In the genomic region with DNA sequence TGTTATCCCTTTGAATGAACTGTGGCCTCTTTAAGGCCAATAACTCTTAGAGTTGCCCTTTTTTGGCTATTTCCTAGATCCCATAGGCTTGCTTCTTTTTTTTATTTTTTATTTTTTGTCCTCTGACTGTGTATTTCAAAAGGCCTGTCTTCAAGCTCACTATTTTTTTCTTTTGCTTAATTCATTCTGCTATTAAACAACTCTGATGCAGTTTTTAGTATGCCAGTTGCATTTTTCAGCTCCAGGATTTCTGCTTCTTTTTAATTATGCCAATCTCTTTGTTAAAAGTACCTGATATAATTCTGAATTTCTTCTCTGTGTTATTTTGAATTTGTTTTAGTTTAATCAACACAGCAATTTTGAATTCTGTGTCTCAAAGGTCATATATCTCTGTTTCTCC, we compare ENCODE assay signal across 40 cellular contexts.
"Had no signal": no experiment of that assay in that cellular context is flagged by ENCODE, and none has a peak within 500 bp of the region (broad histone marks: within the 10 kb centered on the region; RNA-seq: fewer than 3 reads in every experiment).

No MANE protein-coding gene starts in this region.

- H3K36me3 Mint-ChIP-seq: activated naive CD4-positive, alpha-beta T cell treated with anti-CD3 and anti-CD28 coated beads, Interleukin-2, amount 10 ng/mL, durations not matched to agents 7 days and 5 days; activated naive CD4-positive, alpha-beta T cell treated with anti-CD3 and anti-CD28 coated beads, Interleukin-2, amount 50 U/mL, for 24 hours; activated naive CD8-positive, alpha-beta T cell; activated naive CD8-positive, alpha-beta T cell treated with anti-CD3 and anti-CD28 coated beads for 36 hours; activated naive CD8-positive, alpha-beta T cell treated with anti-CD3 and anti-CD28 coated beads, Interleukin-2, amount 10 ng/mL, durations not matched to agents 7 days and 5 days had no signal

- DNase-seq: activated effector memory CD4-positive, alpha-beta T cell treated with anti-CD3 and anti-CD28 coated beads, Interleukin-2, amount 50 U/mL, for 16 hours; activated effector memory CD4-positive, alpha-beta T cell treated with Interleukin-2 at 50 U/mL for 16 hours; activated gamma-delta T cell; activated gamma-delta T cell treated with Interleukin-2 at 50 U/mL for 16 hours; activated naive CD4-positive, alpha-beta T cell; activated naive CD4-positive, alpha-beta T cell treated with anti-CD3 and anti-CD28 coated beads for 36 hours; activated naive CD4-positive, alpha-beta T cell treated with anti-CD3 and anti-CD28 coated beads, Interleukin-2, amount 10 ng/mL, durations not matched to agents 7 days and 5 days; activated naive CD4-positive, alpha-beta T cell treated with anti-CD3 and anti-CD28 coated beads, Interleukin-2, amount 50 U/mL, for 16 hours; activated naive CD4-positive, alpha-beta T cell treated with Interleukin-2 at 50 U/mL for 16 hours; activated naive CD8-positive, alpha-beta T cell treated with anti-CD3 and anti-CD28 coated beads for 36 hours; activated naive CD8-positive, alpha-beta T cell treated with anti-CD3 and anti-CD28 coated beads, Interleukin-2, amount 10 ng/mL, durations not matched to agents 7 days and 5 days; activated naive CD8-positive, alpha-beta T cell treated with anti-CD3 and anti-CD28 coated beads, Interleukin-2, amount 50 U/mL, for 24 hours; activated T-cell treated with anti-CD3 and anti-CD28 coated beads, Interleukin-2, amount 50 U/mL, for 1 hour; activated T-cell treated with anti-CD3 and anti-CD28 coated beads, Interleukin-2, amount 50 U/mL, for 24 hours; activated T-cell treated with anti-CD3 and anti-CD28 coated beads, Interleukin-2, amount 50 U/mL, for 4 hours; activated T-cell treated with anti-CD3 and anti-CD28 coated beads, Interleukin-2, amount 50 U/mL, for 48 hours; activated T-cell treated with anti-CD3 and anti-CD28 coated beads, Interleukin-2, amount 50 U/mL, for 72 hours; adrenal gland; amniotic stem cell; amygdala; anterior cingulate cortex; aorta; body of pancreas; brain microvascular endothelial cell; caudate nucleus; central memory CD4-positive, alpha-beta T cell; cerebellar nuclear complex had no signal

- H3K4me1 ChIP-seq: adrenal gland, ascending aorta, body of pancreas, breast epithelium had no signal

- H3K4me1 Mint-ChIP-seq: activated naive CD4-positive, alpha-beta T cell treated with anti-CD3 and anti-CD28 coated beads, Interleukin-2, amount 10 ng/mL, durations not matched to agents 7 days and 5 days; activated naive CD4-positive, alpha-beta T cell treated with anti-CD3 and anti-CD28 coated beads, Interleukin-2, amount 50 U/mL, for 24 hours; activated naive CD8-positive, alpha-beta T cell treated with anti-CD3 and anti-CD28 coated beads for 36 hours; activated naive CD8-positive, alpha-beta T cell treated with anti-CD3 and anti-CD28 coated beads, Interleukin-2, amount 10 ng/mL, durations not matched to agents 7 days and 5 days; activated naive CD8-positive, alpha-beta T cell treated with anti-CD3 and anti-CD28 coated beads, Interleukin-2, amount 50 U/mL, for 24 hours; activated T-helper 17 cell treated with anti-CD3 and anti-CD28 coated beads, Interleukin-2, amount 50 U/mL, for 72 hours; brain; central memory CD8-positive, alpha-beta T cell had no signal

- H3K4me3 ChIP-seq: adrenal gland, ascending aorta, body of pancreas, breast epithelium, cardiac muscle cell had no signal

- H3K27me3 Mint-ChIP-seq: activated naive CD4-positive, alpha-beta T cell treated with anti-CD3 and anti-CD28 coated beads, Interleukin-2, amount 10 ng/mL, durations not matched to agents 7 days and 5 days; activated naive CD4-positive, alpha-beta T cell treated with anti-CD3 and anti-CD28 coated beads, Interleukin-2, amount 50 U/mL, for 24 hours; activated naive CD8-positive, alpha-beta T cell; activated naive CD8-positive, alpha-beta T cell treated with anti-CD3 and anti-CD28 coated beads for 36 hours; activated naive CD8-positive, alpha-beta T cell treated with anti-CD3 and anti-CD28 coated beads, Interleukin-2, amount 10 ng/mL, durations not matched to agents 7 days and 5 days; activated naive CD8-positive, alpha-beta T cell treated with anti-CD3 and anti-CD28 coated beads, Interleukin-2, amount 50 U/mL, for 24 hours; activated T-cell treated with anti-CD3 and anti-CD28 coated beads, Interleukin-2, amount 50 U/mL, for 24 hours; activated T-helper 17 cell treated with anti-CD3 and anti-CD28 coated beads, Interleukin-2, amount 50 U/mL, for 72 hours; central memory CD8-positive, alpha-beta T cell had no signal

- H3K27me3 ChIP-seq: adrenal gland, ascending aorta, body of pancreas, brain microvascular endothelial cell, breast epithelium, cardiac muscle cell had no signal

- H3K4me3 Mint-ChIP-seq: activated naive CD4-positive, alpha-beta T cell treated with anti-CD3 and anti-CD28 coated beads for 36 hours; activated naive CD4-positive, alpha-beta T cell treated with anti-CD3 and anti-CD28 coated beads, Interleukin-2, amount 10 ng/mL, durations not matched to agents 7 days and 5 days; activated naive CD4-positive, alpha-beta T cell treated with anti-CD3 and anti-CD28 coated beads, Interleukin-2, amount 50 U/mL, for 24 hours; activated naive CD8-positive, alpha-beta T cell; activated naive CD8-positive, alpha-beta T cell treated with anti-CD3 and anti-CD28 coated beads for 36 hours; activated naive CD8-positive, alpha-beta T cell treated with anti-CD3 and anti-CD28 coated beads, Interleukin-2, amount 10 ng/mL, durations not matched to agents 7 days and 5 days; activated naive CD8-positive, alpha-beta T cell treated with anti-CD3 and anti-CD28 coated beads, Interleukin-2, amount 50 U/mL, for 24 hours; activated T-cell treated with anti-CD3 and anti-CD28 coated beads, Interleukin-2, amount 50 U/mL, for 24 hours; activated T-cell treated with anti-CD3 and anti-CD28 coated beads, Interleukin-2, amount 50 U/mL, for 4 hours; activated T-cell treated with anti-CD3 and anti-CD28 coated beads, Interleukin-2, amount 50 U/mL, for 72 hours; activated T-helper 1 cell treated with anti-CD3 and anti-CD28 coated beads, Interleukin-12 subunit alpha, Interleukin-12 subunit beta, Interleukin-2, Interleukin-4 antibody, amounts not matched to agents 30 ng/mL and 10 ng/mL and 1 ng/mL, durations not matched to agents 14 hours and 24 hours and 36 hours; activated T-helper 17 cell treated with anti-CD3 and anti-CD28 coated beads, Interleukin-2, amount 50 U/mL, for 72 hours; brain; central memory CD8-positive, alpha-beta T cell had no signal

- H3K36me3 ChIP-seq: adrenal gland, ascending aorta, brain microvascular endothelial cell, breast epithelium, cardiac muscle cell had no signal

- FAIRE-seq: astrocyte, bronchial epithelial cell had no signal

- H3K27ac ChIP-seq: adrenal gland, ascending aorta, body of pancreas, brain microvascular endothelial cell, breast epithelium, cardiac muscle cell had no signal

- ATAC-seq: activated naive CD4-positive, alpha-beta T cell treated with anti-CD3 and anti-CD28 coated beads, Interleukin-2, amount 50 U/mL, for 72 hours; activated naive CD8-positive, alpha-beta T cell treated with anti-CD3 and anti-CD28 coated beads, Interleukin-2, amount 50 U/mL, for 24 hours; activated T-cell treated with anti-CD3 and anti-CD28 coated beads, Interleukin-2, amount 50 U/mL, for 4 hours; activated T-cell treated with anti-CD3 and anti-CD28 coated beads, Interleukin-2, amount 50 U/mL, for 72 hours; activated T-helper 17 cell treated with anti-CD3 and anti-CD28 coated beads, Interleukin-2, amount 50 U/mL, for 72 hours; body of pancreas had no signal

- H3K27ac Mint-ChIP-seq: activated naive CD4-positive, alpha-beta T cell treated with anti-CD3 and anti-CD28 coated beads for 36 hours; activated naive CD4-positive, alpha-beta T cell treated with anti-CD3 and anti-CD28 coated beads, Interleukin-2, amount 10 ng/mL, durations not matched to agents 7 days and 5 days; activated naive CD4-positive, alpha-beta T cell treated with anti-CD3 and anti-CD28 coated beads, Interleukin-2, amount 50 U/mL, for 24 hours; activated naive CD4-positive, alpha-beta T cell treated with anti-CD3 and anti-CD28 coated beads, Interleukin-2, amount 50 U/mL, for 72 hours; activated naive CD8-positive, alpha-beta T cell; activated naive CD8-positive, alpha-beta T cell treated with anti-CD3 and anti-CD28 coated beads for 36 hours; activated naive CD8-positive, alpha-beta T cell treated with anti-CD3 and anti-CD28 coated beads, Interleukin-2, amount 10 ng/mL, durations not matched to agents 7 days and 5 days; activated naive CD8-positive, alpha-beta T cell treated with anti-CD3 and anti-CD28 coated beads, Interleukin-2, amount 50 U/mL, for 24 hours; activated T-cell treated with anti-CD3 and anti-CD28 coated beads, Interleukin-2, amount 50 U/mL, for 24 hours; activated T-cell treated with anti-CD3 and anti-CD28 coated beads, Interleukin-2, amount 50 U/mL, for 72 hours; activated T-helper 1 cell treated with anti-CD3 and anti-CD28 coated beads, Interleukin-12 subunit alpha, Interleukin-12 subunit beta, Interleukin-2, Interleukin-4 antibody, amounts not matched to agents 30 ng/mL and 10 ng/mL and 1 ng/mL, durations not matched to agents 14 hours and 24 hours and 36 hours; activated T-helper 17 cell treated with anti-CD3 and anti-CD28 coated beads, Interleukin-2, amount 50 U/mL, for 72 hours; activated T-helper 2 cell treated with anti-CD3 and anti-CD28 coated beads, Interferon-gamma antibody, Interleukin-2, Interleukin-4, amounts not matched to agents 10 μg/mL and 5 μg/mL and 100 μg/mL, durations not matched to agents 14 hours and 24 hours and 36 hours; brain had no signal
